Comparison of ENCODE assay signal across 8 cellular contexts in genomic region chr6:157198425-157199279, GRCh38.
DNase-seq lines count a peak whose midpoint lies in the region; ATAC-seq and TF ChIP-seq lines count a peak whose summit lies in the region.

No MANE protein-coding gene starts in this region.

- H3K4me3 ChIP-seq in AG10803 (ENCODE audit: low read length), result no peak overlapping the region
- H3K4me3 ChIP-seq in lung, result no peak overlapping the region

- WGBS in lung, 2 donors, result 58 to 75% methylated on average over 15 of the region's 15 CpGs

- H3K27ac ChIP-seq in caudate nucleus (ENCODE audit: low read depth, low read length), result peak overlapping the region; percentile 0
- H3K27ac ChIP-seq in lung (ENCODE audit: low read depth in 1 of 2, low read length in 1 of 2), result peak overlapping the region; percentile 14 to 71

- no peak overlapping the region for H3K4me3 Mint-ChIP-seq in activated T-helper 17 cell treated with anti-CD3 and anti-CD28 coated beads, Interleukin-2, amount 50 U/mL, for 72 hours

- DNase-seq in AG10803 (ENCODE audit: low read depth), result peak; percentile 24
- DNase-seq in NCI-H2081 (lab: John Stamatoyannopoulos, UW), result peak; percentile 94 to 98
- DNase-seq in caudate nucleus (lab: John Stamatoyannopoulos, UW), result peak in 10 of 61 donors; percentile 21 to 51 (median 32)
- peak; percentile 91 for DNase-seq in lung (ENCODE audit: low spot score)
- no peak for DNase-seq in middle frontal gyrus (ENCODE audit: extremely low spot score, low spot score)

- no peaks in the 10 kb centered on the region for H3K4me1 Mint-ChIP-seq in activated T-helper 17 cell treated with anti-CD3 and anti-CD28 coated beads, Interleukin-2, amount 50 U/mL, for 72 hours

- ATAC-seq in lung (ENCODE audit: insufficient read depth, low FRiP score) (peak; percentile 72), HG02884 (IDR thresholded peaks at IDR 0.05; ENCODE audit: unreplicated experiment) (no peak), GM18498 (IDR thresholded peaks at IDR 0.05; ENCODE audit: unreplicated experiment) (no peak)
- no peak for ATAC-seq in activated T-helper 17 cell treated with anti-CD3 and anti-CD28 coated beads, Interleukin-2, amount 50 U/mL, for 72 hours (replicated peaks)

- TF ChIP-seq CTCF in AG10803 (conservative IDR thresholded peaks at IDR 0.05; ENCODE audit: low read length) (no peak), lung (IDR thresholded peaks at IDR 0.05; ENCODE audit: control extremely low read depth, extremely low read depth) (no peak)

- H3K27ac Mint-ChIP-seq in activated T-helper 17 cell treated with anti-CD3 and anti-CD28 coated beads, Interleukin-2, amount 50 U/mL, for 72 hours, result no peak overlapping the region

- H3K36me3 Mint-ChIP-seq in activated T-helper 17 cell treated with anti-CD3 and anti-CD28 coated beads, Interleukin-2, amount 50 U/mL, for 72 hours (ENCODE audit: low read depth), result peaks cover 60% of the 10 kb centered on the region

- no peaks in the 10 kb centered on the region for H3K4me1 ChIP-seq in lung (ENCODE audit: control insufficient read depth in 2 of 2, insufficient read depth in 2 of 2, low read length in 2 of 2)

- no peaks in the 10 kb centered on the region for H3K27me3 ChIP-seq in lung (ENCODE audit: control insufficient read depth, insufficient read depth)

- no peaks in the 10 kb centered on the region for H3K9me3 ChIP-seq in lung (ENCODE audit: control insufficient read depth in 2 of 2, insufficient read depth in 1 of 2, low read length in 1 of 2)

- peaks cover 11 to 20% of the 10 kb centered on the region in 2 donors for H3K36me3 ChIP-seq in lung (ENCODE audit: control insufficient read depth in 2 of 2, insufficient read depth in 2 of 2, low read length in 2 of 2)

- no peaks in the 10 kb centered on the region for H3K27me3 Mint-ChIP-seq in activated T-helper 17 cell treated with anti-CD3 and anti-CD28 coated beads, Interleukin-2, amount 50 U/mL, for 72 hours

- no peaks in the 10 kb centered on the region for H3K9me3 Mint-ChIP-seq in activated T-helper 17 cell treated with anti-CD3 and anti-CD28 coated beads, Interleukin-2, amount 50 U/mL, for 72 hours
